In the genomic region with DNA sequence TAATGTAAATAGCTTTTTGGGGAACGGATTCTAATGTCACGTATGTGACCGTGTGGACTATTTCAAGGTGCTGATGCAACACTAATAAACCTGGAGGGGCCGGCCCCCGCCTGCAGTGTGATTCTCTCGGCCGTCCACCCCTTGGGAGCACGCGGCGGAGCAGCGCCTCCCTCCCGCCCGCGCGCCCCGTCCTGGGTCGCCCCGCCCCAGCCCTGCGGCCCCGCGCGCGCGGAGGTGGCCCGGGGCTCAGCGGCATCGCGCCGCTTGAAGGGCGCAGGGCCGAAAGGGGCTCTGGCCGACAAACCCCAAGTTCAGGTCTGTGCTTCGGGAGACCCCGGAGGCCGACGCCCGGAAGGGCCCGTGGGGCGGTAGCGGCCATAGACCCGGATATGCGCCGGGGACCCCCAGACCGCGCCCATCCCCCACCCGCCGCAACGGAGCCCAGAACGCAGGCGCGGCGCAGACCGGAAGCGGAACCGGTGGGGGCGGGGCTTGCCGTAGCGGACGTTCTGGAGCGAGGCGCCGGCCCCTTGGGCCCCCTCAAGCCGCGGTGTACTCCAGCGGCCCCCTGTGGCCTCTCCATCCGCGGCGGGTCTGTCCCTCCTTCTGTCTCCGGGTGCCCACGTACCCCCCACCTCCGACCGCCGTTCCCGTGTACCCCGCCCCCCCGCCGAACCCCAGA, we compare ENCODE assay signal across 8 cellular contexts. TPM values are rescaled to one million over a fixed set of nuclear protein-coding genes. Genes with fewer than 3 reads are reported as not detected.
DNase-seq lines count a peak whose midpoint lies in the region; ATAC-seq, FAIRE-seq and TF ChIP-seq lines count a peak whose summit lies in the region.

TSS of gene TEX22 (plus strand) at position 495 of the 682 bp plus-strand sequence. CDS start 803 bp downstream, outside the sequence.

- ATAC-seq in HG02610 (IDR thresholded peaks at IDR 0.05; ENCODE audit: unreplicated experiment) (peak; percentile 60), left ventricle myocardium superior (peak; percentile 94)

- H3K4me3 ChIP-seq in GM12864 (ENCODE audit: low read depth, low read length), result peak within 1 kb of the TSS; percentile 96

- DNase-seq in GM12864 (ENCODE audit: low read depth) (peak; percentile 48), NCI-H1105 treated with DMSO at 0.1 percent for 48 hours (lab: John Stamatoyannopoulos, UW) (peak; percentile 82), T follicular helper cell (ENCODE audit: low read depth) (peak; percentile 76), amniotic epithelial cell (ENCODE audit: low read depth) (peak; percentile 67), left ventricle myocardium superior (peak; percentile 97), pulmonary artery endothelial cell (ENCODE audit: low read depth, low spot score) (peak; percentile 41), urothelium cell line (ENCODE audit: low spot score) (peak; percentile 89)

- FAIRE-seq in urothelium cell line (lab: Jason Lieb, UNC), result no peak

- intact Hi-C loops in left ventricle myocardium superior (cut with micrococcal nuclease), result no loop called here

- TF ChIP-seq CTCF in GM12864 (IDR thresholded peaks at IDR 0.05; ENCODE audit: low read depth, low read length, missing control alignments), result peak; percentile 17

RNA-seq across cellular contexts. Expression of gene TEX22, which starts in this region (rescaled TPM):
- total RNA-seq in left ventricle myocardium superior, result 1.6 TPM
- total RNA-seq in pulmonary artery endothelial cell, result 0.13 and 0.14 TPM in 2 replicates

Comparison
In these comparisons a context has a peak if more than half of its experiments do, and no peak if none do; other contexts are left out.
1. Peak in every context shown above with its lines: DNase-seq, ATAC-seq and H3K4me3 ChIP-seq.
2. Peak in DNase-seq in pulmonary artery endothelial cell; RNA of the gene not detected or under 1 TPM.
3. DNase-seq: peak in every context shown above with its lines; median percentile 97 in left ventricle myocardium superior; 89 in urothelium cell line; 82 in NCI-H1105 treated with DMSO at 0.1 percent for 48 hours; 76 in T follicular helper cell; 67 in amniotic epithelial cell; 48 in GM12864; 41 in pulmonary artery endothelial cell.